ENCODE assay signal across 8 cellular contexts in the genomic region with DNA sequence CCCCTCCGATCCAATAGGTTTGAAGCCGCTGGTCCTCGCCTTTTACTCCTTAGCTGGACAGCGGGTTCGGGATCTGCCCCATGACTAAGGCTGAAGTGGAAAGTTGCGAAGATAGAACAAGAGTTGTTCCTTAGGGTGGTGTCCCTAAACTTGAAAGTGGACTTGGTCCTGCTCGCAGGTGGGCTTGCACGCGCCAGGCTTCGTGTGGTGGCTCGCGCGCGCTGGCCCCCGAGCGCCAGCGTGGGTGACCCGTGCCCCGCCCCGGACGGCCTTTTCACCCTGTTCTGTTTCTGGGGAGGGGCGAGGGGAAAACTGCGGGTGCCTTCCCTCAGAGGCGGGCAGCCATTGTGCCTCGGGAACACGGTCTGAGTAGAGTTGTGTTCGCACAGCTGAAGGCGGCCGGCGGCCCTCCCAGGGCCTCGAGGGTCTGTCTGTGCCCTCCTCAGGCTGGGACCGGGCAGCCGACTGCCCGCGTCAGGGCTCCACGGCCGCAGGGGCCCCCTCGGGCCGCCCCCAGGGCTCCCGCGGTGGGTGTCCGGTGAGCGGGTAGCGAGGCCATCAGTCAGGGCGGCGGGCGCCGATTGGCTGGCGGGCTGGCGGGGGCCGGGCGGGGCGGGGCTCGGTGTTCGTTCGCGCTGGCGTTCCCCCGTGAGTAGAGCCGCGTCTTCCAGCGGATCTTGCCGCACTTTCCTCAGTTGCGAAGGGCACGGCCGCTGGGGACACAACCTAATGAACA.
DNase-seq lines count a peak whose midpoint lies in the region; ATAC-seq and TF ChIP-seq lines count a peak whose summit lies in the region.

No MANE protein-coding gene starts in this region.

- peak; percentile 71 for TF ChIP-seq POLR2A in GM18951 (IDR thresholded peaks at IDR 0.05; ENCODE audit: extremely low read depth, insufficient read depth, insufficient read length)

- peak; percentile 49 for ATAC-seq in HG03139 (IDR thresholded peaks at IDR 0.05; ENCODE audit: unreplicated experiment)

- no peak for TF ChIP-seq CTCF in AG10803 (conservative IDR thresholded peaks at IDR 0.05; ENCODE audit: low read length)

- in situ Hi-C loops in GM18951 (cut with MboI; ENCODE audit: low sequenced_read_pairs, unreplicated experiment) = no loop called here

- peak overlapping the region; percentile 67 for H3K4me3 ChIP-seq in AG10803 (ENCODE audit: low read length)

- peak; percentile 74 for DNase-seq in AG10803 (ENCODE audit: low read depth)
- DNase-seq in NCI-H774 (lab: John Stamatoyannopoulos, UW) = peak; percentile 77
- peak; percentile 91 for DNase-seq in activated CD8-positive, alpha-beta memory T cell treated with anti-CD3 and anti-CD28 coated beads for 24 hours
- peak; percentile 68 for DNase-seq in effector CD8-positive, alpha-beta T cell (lab: John Stamatoyannopoulos, UW)
- peak; percentile 92 for DNase-seq in medulla oblongata (ENCODE audit: extremely low spot score)
- DNase-seq in stimulated activated CD4-positive, alpha-beta T cell treated with anti-CD3 and anti-CD28 coated beads, TNF-alpha, amount 100 ng/mL, for 48 hours (ENCODE audit: low read depth in 3 of 3) = peak; percentile 64 to 82 (median 76)

Comparison
In these comparisons a context has a peak if more than half of its experiments do, and no peak if none do; other contexts are left out.
1. Peak in every context shown above with its lines: DNase-seq, ATAC-seq and H3K4me3 ChIP-seq.